Comparison of ENCODE assay signal across 23 cellular contexts in the genomic region with DNA sequence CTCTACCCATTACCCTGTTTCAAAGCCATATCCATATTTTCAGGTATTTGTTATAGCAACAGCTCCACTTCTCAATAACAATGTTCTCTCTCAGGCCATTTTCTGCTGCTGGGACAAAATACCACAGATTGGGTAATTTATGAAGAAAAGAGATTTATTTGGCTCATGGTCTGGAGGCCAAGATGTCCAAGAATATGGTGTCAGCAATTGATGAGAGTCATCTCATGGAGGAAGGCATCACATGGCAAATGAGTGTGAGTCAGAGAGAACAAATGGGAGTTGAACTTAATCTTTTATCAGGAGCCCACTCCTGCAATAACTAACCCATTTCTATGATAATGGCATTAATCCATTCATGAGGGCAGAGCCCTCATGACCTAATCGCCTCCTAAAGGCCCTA.
DNase-seq lines count a peak whose midpoint lies in the region; ATAC-seq and TF ChIP-seq lines count a peak whose summit lies in the region.
"Had no signal": no experiment of that assay in that cellular context is flagged by ENCODE, and none has a peak within 500 bp of the region (broad histone marks: within the 10 kb centered on the region; RNA-seq: fewer than 3 reads in every experiment).

No MANE protein-coding gene starts in this region.

- H3K9me3 Mint-ChIP-seq in stimulated activated naive B cell treated with anti-CD40 and anti-IgM and Interleukin-4, amounts not matched to agents 10 μg/mL and 1 μg/mL and 100 μg/mL, for 72 hours = peaks cover 0 to 3% of the 10 kb centered on the region in 2 donors
- H3K9me3 Mint-ChIP-seq: CD8-positive, alpha-beta T cell had no signal

- H3K4me3 Mint-ChIP-seq in stimulated activated naive B cell treated with anti-CD40 and anti-IgM and Interleukin-4, amounts not matched to agents 10 μg/mL and 1 μg/mL and 100 μg/mL, for 72 hours = no peak overlapping the region
- H3K4me3 Mint-ChIP-seq: CD8-positive, alpha-beta T cell had no signal

- H3K4me3 ChIP-seq in fibroblast of pulmonary artery (replicated peaks; ENCODE audit: low read depth, low read length) = no peak overlapping the region
- H3K4me3 ChIP-seq: SJCRH30 had no signal

- ATAC-seq in stimulated activated naive B cell treated with anti-CD40 and anti-IgM and Interleukin-4, amounts not matched to agents 10 μg/mL and 1 μg/mL and 100 μg/mL, for 72 hours (replicated peaks) = no peak
- ATAC-seq: CD8-positive, alpha-beta T cell; Panc1 had no signal

- peaks cover 3 to 21% of the 10 kb centered on the region in 2 donors for H3K36me3 Mint-ChIP-seq in stimulated activated naive B cell treated with anti-CD40 and anti-IgM and Interleukin-4, amounts not matched to agents 10 μg/mL and 1 μg/mL and 100 μg/mL, for 72 hours

- no peak for TF ChIP-seq CTCF in fibroblast of pulmonary artery (IDR thresholded peaks at IDR 0.05; ENCODE audit: low read length, missing control alignments)

- H3K27ac Mint-ChIP-seq in stimulated activated naive B cell treated with anti-CD40 and anti-IgM and Interleukin-4, amounts not matched to agents 10 μg/mL and 1 μg/mL and 100 μg/mL, for 72 hours = no peak overlapping the region
- H3K27ac Mint-ChIP-seq: CD8-positive, alpha-beta T cell had no signal

- peaks cover 5 to 17% of the 10 kb centered on the region in 2 donors for H3K4me1 Mint-ChIP-seq in stimulated activated naive B cell treated with anti-CD40 and anti-IgM and Interleukin-4, amounts not matched to agents 10 μg/mL and 1 μg/mL and 100 μg/mL, for 72 hours

- no peaks in the 10 kb centered on the region for H3K27me3 Mint-ChIP-seq in stimulated activated naive B cell treated with anti-CD40 and anti-IgM and Interleukin-4, amounts not matched to agents 10 μg/mL and 1 μg/mL and 100 μg/mL, for 72 hours

- DNase-seq in GM04503 (ENCODE audit: low read depth) (peak; percentile 76), amniotic epithelial cell (ENCODE audit: low read depth) (peak; percentile 41), fibroblast of pulmonary artery (ENCODE audit: low read depth) (peak; percentile 90), stromal cell of bone marrow (ENCODE audit: low read depth) (peak; percentile 50), SIG-M5 (lab: John Stamatoyannopoulos, UW) (no peak), nucleus accumbens (lab: John Stamatoyannopoulos, UW) (no peak)
- DNase-seq in stimulated activated naive B cell treated with anti-CD40 and anti-IgM and Interleukin-4, amounts not matched to agents 10 μg/mL and 1 μg/mL and 100 μg/mL, for 72 hours = no peak
- DNase-seq: AML-193; C1 segment of cervical spinal cord; Calu3; CD8-positive, alpha-beta T cell; DMS153; GDM1; H7; KG1; NCI-H1092 treated with DMSO at 0.1 percent for 48 hours; NCI-H146; NCI-H2029; NCI-H345; NCI-H524; NCI-H774; SJCRH30 had no signal

Comparison
In these comparisons a context has a peak if more than half of its experiments do, and no peak if none do; other contexts are left out.
1. DNase-seq: peak in GM04503 (single experiment), amniotic epithelial cell (single experiment), fibroblast of pulmonary artery (single experiment) and stromal cell of bone marrow (single experiment); none in SIG-M5 (single experiment), nucleus accumbens (0 of 56) and stimulated activated naive B cell treated with anti-CD40 and anti-IgM and Interleukin-4, amounts not matched to agents 10 μg/mL and 1 μg/mL and 100 μg/mL, for 72 hours (single experiment).